ENCODE assay signal across 8 cellular contexts in the genomic region with DNA sequence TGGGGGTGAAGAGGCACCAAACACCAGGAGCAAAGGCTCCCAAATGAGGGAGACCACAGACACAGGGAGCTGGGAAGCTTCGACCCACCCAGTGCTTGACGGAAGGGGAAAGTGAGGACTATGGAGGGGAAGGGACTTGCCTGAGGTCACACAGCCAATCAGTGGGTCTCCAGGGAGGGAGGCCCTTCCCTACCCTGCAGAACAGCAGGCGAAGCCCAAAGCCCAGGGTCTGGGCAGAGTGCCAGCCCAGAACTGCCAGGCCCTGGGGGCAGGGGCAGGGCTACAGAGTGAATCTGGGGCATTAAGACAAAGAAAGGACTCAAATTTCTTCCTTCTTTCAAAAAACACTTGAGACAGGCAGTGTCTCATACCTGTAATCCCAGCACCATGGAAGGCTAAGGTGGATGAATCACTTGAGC. TPM values are rescaled to one million over a fixed set of nuclear protein-coding genes. Genes with fewer than 3 reads are reported as not detected.
A peak's percentile ranks its signal among the peaks of the same experiment; 100 is the strongest.
DNase-seq lines count a peak whose midpoint lies in the region; ATAC-seq and TF ChIP-seq lines count a peak whose summit lies in the region.

No MANE protein-coding gene starts in this region.

- peaks cover 87% of the 10 kb centered on the region for H4K20me1 ChIP-seq in BLaER1
- no peaks in the 10 kb centered on the region for H4K20me1 ChIP-seq in Loucy (ENCODE audit: insufficient read depth, low read length, poor library complexity, severe bottlenecking)

- H3K27ac Mint-ChIP-seq in activated CD8-positive, alpha-beta T cell treated with anti-CD3 and anti-CD28 coated beads for 36 hours: peak overlapping the region; percentile 96

- H3K4me1 ChIP-seq in BLaER1 (peaks cover 82% of the 10 kb centered on the region), Loucy (ENCODE audit: insufficient read depth, low read length, poor library complexity, severe bottlenecking) (peaks cover 56% of the 10 kb centered on the region), right lobe of liver (peaks cover 0 to 96% (median 53%) of the 10 kb centered on the region in 4 donors)

- no peak for DNase-seq in activated CD8-positive, alpha-beta T cell treated with anti-CD3 and anti-CD28 coated beads for 36 hours
- DNase-seq in right lobe of liver: peak in 2 of 3 donors; percentile 63 to 68
- DNase-seq in NOMO-1 treated with DMSO at 0.1 percent for 48 hours (lab: John Stamatoyannopoulos, UW; ENCODE audit: unreplicated experiment): no peak
- no peak for DNase-seq in iPS-NIHi11 (ENCODE audit: low spot score)
- DNase-seq in activated gamma-delta T cell treated with Interleukin-2 at 50 U/mL for 16 hours: no peak
- no peak for DNase-seq in NCI-H774 (lab: John Stamatoyannopoulos, UW)

- CTCF ChIA-PET in activated CD8-positive, alpha-beta T cell treated with anti-CD3 and anti-CD28 coated beads for 36 hours (lab: Charles Lee): interaction anchor here (0.7 to 4.2 kb wide), 9 partner anchors 8 to 81 kb away, joined by 3 to 30 read pairs (median 5); no protein-coding TSS in a partner anchor

- peak overlapping the region; percentile 76 for H3K4me3 Mint-ChIP-seq in activated CD8-positive, alpha-beta T cell treated with anti-CD3 and anti-CD28 coated beads for 36 hours

- H3K79me2 ChIP-seq in Loucy (ENCODE audit: insufficient read depth, low read length): peaks cover 11% of the 10 kb centered on the region; the same call in 1 of the 2 replicates

- ATAC-seq in activated CD8-positive, alpha-beta T cell treated with anti-CD3 and anti-CD28 coated beads for 36 hours: no peak
- no peak for ATAC-seq in right lobe of liver

- H3K27ac ChIP-seq in BLaER1: peak overlapping the region; percentile 54
- peak overlapping the region; percentile 85 to 97 (median 88) for H3K27ac ChIP-seq in right lobe of liver

- no peaks in the 10 kb centered on the region for H3K27me3 Mint-ChIP-seq in activated CD8-positive, alpha-beta T cell treated with anti-CD3 and anti-CD28 coated beads for 36 hours

- H3K9me3 ChIP-seq in BLaER1 (no peaks in the 10 kb centered on the region), Loucy (ENCODE audit: insufficient read depth, low read depth, low read length) (no peaks in the 10 kb centered on the region), right lobe of liver (no peaks in the 10 kb centered on the region)

- H3K9me2 ChIP-seq in Loucy (replicated peaks; ENCODE audit: low read depth, low read length): no peaks in the 10 kb centered on the region

- H3K4me3 ChIP-seq in BLaER1 (peak overlapping the region; percentile 52; the same call in 1 of the 2 replicates), Loucy (ENCODE audit: low read length, poor library complexity, severe bottlenecking) (peak overlapping the region; percentile 69), right lobe of liver (no peak overlapping the region)

- POLR2A ChIA-PET in activated CD8-positive, alpha-beta T cell treated with anti-CD3 and anti-CD28 coated beads for 36 hours (lab: Charles Lee): interaction anchor here (1.3 to 6.4 kb wide), 5 partner anchors 9 to 45 kb away, joined by 3 to 57 read pairs (median 10); partner anchors contain the start of gene ECE1

- H3K9ac ChIP-seq in BLaER1: peak overlapping the region; percentile 42; the same call in 1 of the 2 replicates
- peak overlapping the region; percentile 58 for H3K9ac ChIP-seq in Loucy (ENCODE audit: low read depth, low read length, poor library complexity, severe bottlenecking)

- WGBS in right lobe of liver (ENCODE audit: insufficient coverage, low coverage, low lambda C conversion rate, missing lambda C conversion rate): 25% methylated on average over 1 of the region's 3 CpGs

- no peaks in the 10 kb centered on the region for H3K27me3 ChIP-seq in BLaER1
- no peaks in the 10 kb centered on the region for H3K27me3 ChIP-seq in Loucy (ENCODE audit: insufficient read depth, low read length, poor library complexity, severe bottlenecking)
- no peaks in the 10 kb centered on the region for H3K27me3 ChIP-seq in right lobe of liver

- H2AFZ ChIP-seq in Loucy (ENCODE audit: low read length): no peak overlapping the region

- TF ChIP-seq CTCF in Loucy (conservative IDR thresholded peaks at IDR 0.05; ENCODE audit: low read length): no peak
- TF ChIP-seq CTCF in activated CD8-positive, alpha-beta T cell treated with anti-CD3 and anti-CD28 coated beads for 36 hours (IDR thresholded peaks at IDR 0.05): no peak
- TF ChIP-seq CTCF in right lobe of liver (IDR thresholded peaks at IDR 0.05): no peak

- peak overlapping the region; percentile 98 for H3K4me2 ChIP-seq in BLaER1
- H3K4me2 ChIP-seq in Loucy (ENCODE audit: low read depth, low read length, poor library complexity, severe bottlenecking): peak overlapping the region; percentile 81

- intact Hi-C loops in activated CD8-positive, alpha-beta T cell treated with anti-CD3 and anti-CD28 coated beads for 36 hours (cut with micrococcal nuclease): no loop called here
- intact Hi-C loops in right lobe of liver (cut with DNase I): loop anchor here in 1 of 2 donors (10.0 kb wide), 1 partner anchor 71 kb away; no protein-coding TSS in a partner anchor

- H3K36me3 ChIP-seq in BLaER1: no peaks in the 10 kb centered on the region
- no peaks in the 10 kb centered on the region for H3K36me3 ChIP-seq in Loucy (ENCODE audit: insufficient read depth, low read length)
- H3K36me3 ChIP-seq in right lobe of liver: no peaks in the 10 kb centered on the region

- H3K9me3 Mint-ChIP-seq in activated CD8-positive, alpha-beta T cell treated with anti-CD3 and anti-CD28 coated beads for 36 hours: no peaks in the 10 kb centered on the region

- TF ChIP-seq POLR2A in right lobe of liver (IDR thresholded peaks at IDR 0.05): no peak

- H3F3A ChIP-seq in Loucy (ENCODE audit: low read depth): peaks cover 3% of the 10 kb centered on the region

- H3K4me1 Mint-ChIP-seq in activated CD8-positive, alpha-beta T cell treated with anti-CD3 and anti-CD28 coated beads for 36 hours (ENCODE audit: low read depth): peaks cover 87% of the 10 kb centered on the region

- peaks cover 28% of the 10 kb centered on the region for H3K36me3 Mint-ChIP-seq in activated CD8-positive, alpha-beta T cell treated with anti-CD3 and anti-CD28 coated beads for 36 hours (ENCODE audit: low read depth)

RNA-seq across cellular contexts. Expression of gene ECE1, which starts 45.5 kb away (rescaled TPM):
- 100 to 1,000 TPM; 118 to 127 TPM for total RNA-seq in activated CD8-positive, alpha-beta T cell treated with anti-CD3 and anti-CD28 coated beads for 36 hours
- 10 to 100 TPM; 39.7 to 61.3 (median 43.8) TPM for total RNA-seq in right lobe of liver

Comparison
In these comparisons a context has a peak if more than half of its experiments do, and no peak if none do; other contexts are left out.
1. H3K4me3 ChIP-seq: peak in BLaER1 (single experiment) and Loucy (single experiment); none in right lobe of liver (0 of 3).
2. DNase-seq: peak in right lobe of liver (2 of 3); none in activated CD8-positive, alpha-beta T cell treated with anti-CD3 and anti-CD28 coated beads for 36 hours (single experiment), NOMO-1 treated with DMSO at 0.1 percent for 48 hours (single experiment), iPS-NIHi11 (single experiment), activated gamma-delta T cell treated with Interleukin-2 at 50 U/mL for 16 hours (single experiment) and NCI-H774 (single experiment).